In the genomic region with DNA sequence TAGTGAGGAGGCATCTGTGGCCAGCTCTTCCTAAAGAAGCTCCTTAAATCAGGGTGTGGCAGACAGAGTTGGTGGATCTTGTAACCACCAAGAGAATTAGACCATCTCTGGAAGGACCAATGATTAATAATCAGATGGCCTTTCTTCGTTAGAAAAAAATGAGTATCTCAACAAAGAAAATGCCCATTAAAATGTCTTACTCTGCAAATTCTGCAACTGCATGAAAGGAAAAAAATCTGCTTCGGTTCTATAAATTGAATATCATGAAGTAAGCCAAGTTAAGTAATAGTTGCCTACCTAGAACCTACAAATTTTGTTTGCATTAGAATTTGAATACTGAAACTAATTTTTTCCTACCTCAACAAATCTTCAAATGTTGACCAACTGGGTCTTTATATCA, we compare ENCODE assay signal across 20 cellular contexts. TPM values are rescaled to one million over a fixed set of nuclear protein-coding genes. Genes with fewer than 3 reads are reported as not detected.
DNase-seq lines count a peak whose midpoint lies in the region; ATAC-seq and TF ChIP-seq lines count a peak whose summit lies in the region.
"Had no signal": no experiment of that assay in that cellular context is flagged by ENCODE, and none has a peak within 500 bp of the region (broad histone marks: within the 10 kb centered on the region; RNA-seq: fewer than 3 reads in every experiment).

No MANE protein-coding gene starts in this region.

- CTCF ChIA-PET in SK-N-SH (lab: Yijun Ruan, JAX): interaction anchor here (1.6 kb wide), 1 partner anchor 13 kb away, joined by 4 read pairs; no protein-coding TSS in a partner anchor

- POLR2A ChIA-PET in SK-N-SH (lab: Yijun Ruan, JAX): no interaction called here

- TF ChIP-seq POLR2A in esophagus muscularis mucosa (IDR thresholded peaks at IDR 0.05; ENCODE audit: low read depth): no peak

- H3K79me2 ChIP-seq in SK-N-SH (ENCODE audit: insufficient read depth): peaks cover 10% of the 10 kb centered on the region

- H3K4me1 ChIP-seq in SK-N-SH (ENCODE audit: control insufficient read depth in 1 of 2, insufficient read depth in 2 of 2, low read depth in 1 of 2, low read length in 1 of 2) (peaks cover 8 to 20% of the 10 kb centered on the region in 2 experiments; a peak in 3 of 4 replicates), esophagus muscularis mucosa (peaks cover 7 to 41% (median 32%) of the 10 kb centered on the region in 4 donors), stomach smooth muscle (ENCODE audit: control insufficient read depth, insufficient read depth, low read length) (peaks cover 14% of the 10 kb centered on the region)
- H3K4me1 ChIP-seq: BE2C had no signal

- no peak overlapping the region for H3K4me2 ChIP-seq in SK-N-SH
- H3K4me2 ChIP-seq: BLaER1 treated with 17β-estradiol and CSF1 and Interleukin-3, amounts not matched to agents 10 nM and 100 nM had no signal

- TF ChIP-seq CTCF in SK-N-SH (IDR thresholded peaks at IDR 0.05) (no peak), HFFc6 (IDR thresholded peaks at IDR 0.05) (no peak), esophagus muscularis mucosa (IDR thresholded peaks at IDR 0.05) (no peak)

- H3K27me3 ChIP-seq in SK-N-SH (ENCODE audit: insufficient read depth) (no peaks in the 10 kb centered on the region), esophagus muscularis mucosa (no peaks in the 10 kb centered on the region), stomach smooth muscle (ENCODE audit: control insufficient read depth in 1 of 2, insufficient read depth in 2 of 2, low read length in 2 of 2) (no peaks in the 10 kb centered on the region), H7 (ENCODE audit: control insufficient read depth, insufficient read depth, low read length) (peaks cover 20% of the 10 kb centered on the region)
- H3K27me3 ChIP-seq: BE2C had no signal

- no peak for ATAC-seq in SK-N-SH treated with all-trans-retinoic acid at 6 μM for 48 hours
- ATAC-seq: HCT116 had no signal

- peaks cover 59% of the 10 kb centered on the region for H3K4me1 Mint-ChIP-seq in HFFc6 (ENCODE audit: low read depth)

- H3K36me3 Mint-ChIP-seq in HFFc6 (ENCODE audit: low read depth): peaks cover 9% of the 10 kb centered on the region
- H3K36me3 Mint-ChIP-seq: CD14-positive monocyte; CD8-positive, alpha-beta memory T cell had no signal

- H3F3A ChIP-seq in SK-N-SH (replicated peaks; ENCODE audit: insufficient read depth): peaks cover 30% of the 10 kb centered on the region

- peak overlapping the region; percentile 70 to 91; a peak in 3 of 4 replicates for H3K27ac ChIP-seq in SK-N-SH (ENCODE audit: low read depth in 2 of 2, low read length in 1 of 2)
- H3K27ac ChIP-seq in esophagus muscularis mucosa (replicated peaks in 1 of 4): peak overlapping the region; percentile 65 to 81 (median 74)
- peak overlapping the region; percentile 37 for H3K27ac ChIP-seq in stomach smooth muscle (ENCODE audit: low read length)
- H3K27ac ChIP-seq: 22Rv1; BLaER1 treated with 17β-estradiol and CSF1 and Interleukin-3, amounts not matched to agents 10 nM and 100 nM had no signal

- H3K9me3 Mint-ChIP-seq in HFFc6: no peaks in the 10 kb centered on the region
- H3K9me3 Mint-ChIP-seq: CD4-positive, alpha-beta T cell; H9 had no signal

- no peak overlapping the region for H3K9ac ChIP-seq in SK-N-SH
- H3K9ac ChIP-seq in stomach smooth muscle (ENCODE audit: low read length in 2 of 2): no peak overlapping the region
- H3K9ac ChIP-seq: BLaER1 treated with 17β-estradiol and CSF1 and Interleukin-3, amounts not matched to agents 10 nM and 100 nM had no signal

- H3K9me3 ChIP-seq in SK-N-SH: no peaks in the 10 kb centered on the region
- no peaks in the 10 kb centered on the region for H3K9me3 ChIP-seq in esophagus muscularis mucosa
- H3K9me3 ChIP-seq in stomach smooth muscle (ENCODE audit: control insufficient read depth in 2 of 2, low read length in 2 of 2): no peaks in the 10 kb centered on the region
- H3K9me3 ChIP-seq: BE2C had no signal

- DNase-seq in SK-N-SH (no peak), HFFc6 (no peak), esophagus muscularis mucosa (ENCODE audit: extremely low spot score) (no peak), NCI-H128 (lab: John Stamatoyannopoulos, UW; ENCODE audit: unreplicated experiment) (no peak), H7 (no peak), GF-D8 (lab: John Stamatoyannopoulos, UW) (no peak)
- DNase-seq: ACHN; AML-193; BE2C; CD4-positive, alpha-beta T cell; CD8-positive, alpha-beta memory T cell; DMS 273 treated with DMSO at 0.1 percent for 48 hours; DMS79 treated with DMSO at 0.1 percent for 48 hours; H9 had no signal

- H3K9me2 ChIP-seq in SK-N-SH: no peaks in the 10 kb centered on the region

- no peaks in the 10 kb centered on the region for H3K27me3 Mint-ChIP-seq in HFFc6 (ENCODE audit: insufficient read depth)

- peak overlapping the region; percentile 83; the same call in 1 of the 2 replicates for H3K27ac Mint-ChIP-seq in HFFc6
- H3K27ac Mint-ChIP-seq: CD4-positive, alpha-beta T cell; H9 had no signal

- intact Hi-C loops in esophagus muscularis mucosa (cut with DNase I): loop anchor here (5.0 kb wide), 1 partner anchor 67 kb away; no protein-coding TSS in a partner anchor

- H2AFZ ChIP-seq in SK-N-SH (ENCODE audit: low read depth): no peak overlapping the region

- H3K36me3 ChIP-seq in SK-N-SH (replicated peaks in 1 of 2; ENCODE audit: control insufficient read depth in 1 of 2, insufficient read depth in 2 of 2, low read length in 1 of 2) (no peaks in the 10 kb centered on the region), esophagus muscularis mucosa (no peaks in the 10 kb centered on the region), stomach smooth muscle (ENCODE audit: control insufficient read depth in 2 of 2, insufficient read depth in 2 of 2, low read length in 2 of 2) (no peaks in the 10 kb centered on the region), H7 (replicated peaks; ENCODE audit: control insufficient read depth, insufficient read depth, low read length) (no peaks in the 10 kb centered on the region)
- H3K36me3 ChIP-seq: BE2C; BLaER1 treated with 17β-estradiol and CSF1 and Interleukin-3, amounts not matched to agents 10 nM and 100 nM had no signal

- 98% methylated on average over 2 of the region's 2 CpGs for WGBS in SK-N-SH (ENCODE audit: low lambda C conversion rate)
- 93% methylated on average over 2 of the region's 2 CpGs for WGBS in esophagus muscularis mucosa

- no peak for TF ChIP-seq EP300 in SK-N-SH (IDR thresholded peaks at IDR 0.05; ENCODE audit: borderline replicate concordance in 1 of 2, low read depth in 1 of 2, low read length in 1 of 2)
- no peak for TF ChIP-seq EP300 in esophagus muscularis mucosa (IDR thresholded peaks at IDR 0.05)

- H4K20me1 ChIP-seq in SK-N-SH (ENCODE audit: insufficient read depth): no peaks in the 10 kb centered on the region

- TF ChIP-seq RAD21 in SK-N-SH (IDR thresholded peaks at IDR 0.05; ENCODE audit: low read length): no peak

- H3K4me3 ChIP-seq in SK-N-SH (ENCODE audit: low read depth in 2 of 2, low read length in 1 of 2) (no peak overlapping the region), esophagus muscularis mucosa (no peak overlapping the region), stomach smooth muscle (ENCODE audit: low read length in 2 of 2) (no peak overlapping the region), H7 (ENCODE audit: insufficient read depth, low read depth, low read length) (no peak overlapping the region)
- H3K4me3 ChIP-seq: BLaER1 treated with 17β-estradiol and CSF1 and Interleukin-3, amounts not matched to agents 10 nM and 100 nM had no signal

- no peak overlapping the region for H3K4me3 Mint-ChIP-seq in HFFc6
- H3K4me3 Mint-ChIP-seq: CD14-positive monocyte; CD4-positive, alpha-beta T cell; CD8-positive, alpha-beta memory T cell; H9 had no signal

TF ChIP-seq in SK-N-SH, 30 proteins besides CTCF, POLR2A, EP300 and RAD21:
- TF ChIP-seq RXRA (IDR thresholded peaks at IDR 0.05; ENCODE audit: borderline replicate concordance, low read depth): no peak

TF ChIP-seq in SK-N-SH treated with all-trans-retinoic acid at 6 μM for 48 hours, 23 proteins besides CTCF, POLR2A, EP300 and RAD21 (continues in another document):
- TF ChIP-seq ARNTL (CRISPR knock-in tag; IDR thresholded peaks at IDR 0.05; ENCODE audit: borderline replicate concordance, low read depth) (no peak), ZC3H10 (CRISPR knock-in tag; IDR thresholded peaks at IDR 0.05) (no peak), SNAI2 (CRISPR knock-in tag; IDR thresholded peaks at IDR 0.05) (no peak), ZNF8 (CRISPR knock-in tag; IDR thresholded peaks at IDR 0.05) (no peak), RARB (CRISPR knock-in tag; IDR thresholded peaks at IDR 0.05) (no peak), TOX (CRISPR knock-in tag; IDR thresholded peaks at IDR 0.05; ENCODE audit: borderline replicate concordance) (no peak)
- TF ChIP-seq, protein P1, sequence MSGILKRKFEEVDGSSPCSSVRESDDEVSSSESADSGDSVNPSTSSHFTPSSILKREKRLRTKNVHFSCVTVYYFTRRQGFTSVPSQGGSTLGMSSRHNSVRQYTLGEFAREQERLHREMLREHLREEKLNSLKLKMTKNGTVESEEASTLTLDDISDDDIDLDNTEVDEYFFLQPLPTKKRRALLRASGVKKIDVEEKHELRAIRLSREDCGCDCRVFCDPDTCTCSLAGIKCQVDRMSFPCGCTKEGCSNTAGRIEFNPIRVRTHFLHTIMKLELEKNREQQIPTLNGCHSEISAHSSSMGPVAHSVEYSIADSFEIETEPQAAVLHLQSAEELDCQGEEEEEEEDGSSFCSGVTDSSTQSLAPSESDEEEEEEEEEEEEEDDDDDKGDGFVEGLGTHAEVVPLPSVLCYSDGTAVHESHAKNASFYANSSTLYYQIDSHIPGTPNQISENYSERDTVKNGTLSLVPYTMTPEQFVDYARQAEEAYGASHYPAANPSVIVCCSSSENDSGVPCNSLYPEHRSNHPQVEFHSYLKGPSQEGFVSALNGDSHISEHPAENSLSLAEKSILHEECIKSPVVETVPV (CRISPR knock-in tag; IDR thresholded peaks at IDR 0.05): no peak

RNA-seq across cellular contexts. Expression of a gene that starts 4.2 kb away (rescaled TPM):
- 10.0 and 10.1 TPM in 2 replicates for polyA plus RNA-seq in SK-N-SH (2012; rRNA removed)
- 11.0 and 11.4 TPM in 2 replicates for polyA plus RNA-seq in SK-N-SH (2012; cell fraction: cytosol; rRNA removed)
- polyA plus RNA-seq in SK-N-SH (2012; cell fraction: nucleus; rRNA removed): 16.8 and 19.1 TPM in 2 replicates
- 10 to 100 TPM; 36.7 to 53.7 (median 38.4) TPM for total RNA-seq in HFFc6 (2021; fragmentation: NEBNext Ultra II Directional; extraction: Animal tissue kit (Norgen Biotek cat#: 25700))
- total RNA-seq in esophagus muscularis mucosa: 10 to 100 TPM; 15.4 to 29.3 (median 19.3) TPM
- 0.31 and 0.74 TPM in 2 replicates for total RNA-seq in H7 (2014; rRNA removed; shearing (Covaris generic))
- total RNA-seq: CD4-positive, alpha-beta T cell; CD8-positive, alpha-beta memory T cell had no signal
- polyA plus RNA-seq: CD14-positive monocyte; CD8-positive, alpha-beta memory T cell had no signal
